ENCODE assay signal across 12 cellular contexts in the genomic region with DNA sequence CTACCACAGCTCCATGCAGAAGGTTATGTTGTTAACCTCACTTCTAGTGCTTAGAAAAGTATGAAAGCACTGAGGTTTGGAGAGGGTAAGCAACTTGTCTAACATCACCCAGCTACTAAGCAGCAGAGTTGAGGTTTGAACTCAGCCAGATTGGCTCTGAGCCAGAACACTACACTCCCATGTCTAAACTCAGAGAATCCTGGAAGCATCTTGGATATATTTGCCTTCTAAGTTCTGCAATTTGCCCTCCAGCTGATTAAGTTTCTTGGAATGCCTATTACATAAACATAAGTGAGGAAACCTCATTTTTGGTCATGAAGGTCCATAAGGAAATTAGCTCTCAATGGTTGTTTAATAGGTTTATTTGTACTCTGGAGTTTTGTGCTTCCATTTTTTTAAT.
DNase-seq lines count a peak whose midpoint lies in the region; FAIRE-seq and TF ChIP-seq lines count a peak whose summit lies in the region.
"Had no signal": no experiment of that assay in that cellular context is flagged by ENCODE, and none has a peak within 500 bp of the region (broad histone marks: within the 10 kb centered on the region; RNA-seq: fewer than 3 reads in every experiment).

No MANE protein-coding gene starts in this region.

- intact Hi-C loops in dorsolateral prefrontal cortex (cut with DNase I): loop anchor here (5.0 to 10.0 kb wide), 4 partner anchors 76 to 134 kb away; a partner anchor contains a TSS

- no peaks in the 10 kb centered on the region for H3K27me3 ChIP-seq in dorsolateral prefrontal cortex

- TF ChIP-seq CTCF in AG09319 (IDR thresholded peaks at IDR 0.05; ENCODE audit: low read depth, low read length): no peak
- no peak for TF ChIP-seq CTCF in dorsolateral prefrontal cortex (IDR thresholded peaks at IDR 0.05 in 54 of 56, conservative IDR thresholded peaks at IDR 0.05 in 2 of 56; ENCODE audit: low read depth in 1 of 56, partially characterized antibody in 56 of 56)

- peak; percentile 71 for DNase-seq in AG09319 (ENCODE audit: extremely low read depth, low read depth)
- peak; percentile 11 for DNase-seq in LHCN-M2 (ENCODE audit: low read depth)
- DNase-seq in dorsolateral prefrontal cortex: no peak
- peak; percentile 24 for DNase-seq in non-pigmented ciliary epithelial cell (ENCODE audit: low read depth)
- no peak for DNase-seq in activated gamma-delta T cell treated with Interleukin-2 at 50 U/mL for 16 hours
- no peak for DNase-seq in GM19239 (ENCODE audit: insufficient read length, low spot score)
- DNase-seq in NCI-H146 treated with DMSO at 0.1 percent for 48 hours (lab: John Stamatoyannopoulos, UW; ENCODE audit: unreplicated experiment): no peak
- DNase-seq in COLO829 (ENCODE audit: low spot score): no peak
- DNase-seq: stimulated activated CD4-positive, alpha-beta T cell treated with anti-CD3 and anti-CD28 coated beads, Interleukin-4, amount 100 ng/mL, for 1 hour; stimulated activated naive CD8-positive, alpha-beta T cell treated with anti-CD3 and anti-CD28 coated beads, Interleukin-15, amount 100 ng/mL, for 72 hours; T-helper 9 cell had no signal

- no peak overlapping the region for H3K4me3 ChIP-seq in dorsolateral prefrontal cortex

- H3K27ac ChIP-seq in dorsolateral prefrontal cortex: peak overlapping the region in 47 of 59 donors; percentile 17 to 95 (median 72)
- H3K27ac ChIP-seq: epithelial cell of prostate had no signal

- no peak for FAIRE-seq in GM19239 (lab: Jason Lieb, UNC)

Comparison
In these comparisons a context has a peak if more than half of its experiments do, and no peak if none do; other contexts are left out.
1. DNase-seq: peak in AG09319 (single experiment), LHCN-M2 (single experiment) and non-pigmented ciliary epithelial cell (single experiment); none in dorsolateral prefrontal cortex (0 of 10), activated gamma-delta T cell treated with Interleukin-2 at 50 U/mL for 16 hours (single experiment), GM19239 (single experiment), NCI-H146 treated with DMSO at 0.1 percent for 48 hours (single experiment) and COLO829 (single experiment).